22 cellular contexts compared by ENCODE assay signal in genomic region chr1:208061627-208062026, GRCh38.
DNase-seq lines count a peak whose midpoint lies in the region; ATAC-seq and TF ChIP-seq lines count a peak whose summit lies in the region.
"Had no signal": no experiment of that assay in that cellular context is flagged by ENCODE, and none has a peak within 500 bp of the region (broad histone marks: within the 10 kb centered on the region; RNA-seq: fewer than 3 reads in every experiment).

No MANE protein-coding gene starts in this region.

- ATAC-seq in Right ventricle myocardium superior (ENCODE audit: poor library complexity) = peak; percentile 41
- peak; percentile 13 for ATAC-seq in omental fat pad (ENCODE audit: low FRiP score)
- ATAC-seq in HG03108 (IDR thresholded peaks at IDR 0.05; ENCODE audit: unreplicated experiment) = no peak
- ATAC-seq: A549 had no signal

- DNase-seq in Right ventricle myocardium superior (no peak), cardiac septum (ENCODE audit: low spot score) (no peak), amniotic epithelial cell (ENCODE audit: low read depth) (peak; percentile 48), fibroblast of pulmonary artery (ENCODE audit: low read depth) (peak; percentile 30), omental fat pad (ENCODE audit: low spot score) (no peak), DMS53 treated with DMSO at 0.1 percent for 48 hours (lab: John Stamatoyannopoulos, UW; ENCODE audit: unreplicated experiment) (no peak)
- DNase-seq in stimulated activated naive CD4-positive, alpha-beta T cell treated with Interleukin-2 at 50 U/mL for 16 hours (lab: John Stamatoyannopoulos, UW) = no peak
- DNase-seq: 8988T; ACHN; AML-193; BE2C; CD4-positive, alpha-beta T cell; CD8-positive, alpha-beta memory T cell; DMS 273 treated with DMSO at 0.1 percent for 48 hours; DMS79 treated with DMSO at 0.1 percent for 48 hours; GF-D8; GOT3; HFFc6 had no signal

- TF ChIP-seq CTCF in fibroblast of pulmonary artery (IDR thresholded peaks at IDR 0.05; ENCODE audit: low read length, missing control alignments) (no peak), omental fat pad (IDR thresholded peaks at IDR 0.05) (no peak)

- intact Hi-C loops in Right ventricle myocardium superior (cut with DNase I) = no loop called here
- intact Hi-C loops in cardiac septum (cut with DNase I) = no loop called here

- H3K4me3 ChIP-seq in fibroblast of pulmonary artery (replicated peaks; ENCODE audit: low read depth, low read length) = no peak overlapping the region
- H3K4me3 ChIP-seq: A549; BLaER1 treated with 17β-estradiol and CSF1 and Interleukin-3, amounts not matched to agents 10 nM and 100 nM; HAP-1 had no signal

Comparison
In these comparisons a context has a peak if more than half of its experiments do, and no peak if none do; other contexts are left out.
1. DNase-seq: peak in amniotic epithelial cell (single experiment) and fibroblast of pulmonary artery (single experiment); none in Right ventricle myocardium superior (single experiment), cardiac septum (single experiment), omental fat pad (single experiment), DMS53 treated with DMSO at 0.1 percent for 48 hours (single experiment) and stimulated activated naive CD4-positive, alpha-beta T cell treated with Interleukin-2 at 50 U/mL for 16 hours (single experiment).